ENCODE assay signal across 11 cellular contexts in genomic region chr14:92577321-92577742, GRCh38.
DNase-seq lines count a peak whose midpoint lies in the region; ATAC-seq and TF ChIP-seq lines count a peak whose summit lies in the region.
"Had no signal": no experiment of that assay in that cellular context is flagged by ENCODE, and none has a peak within 500 bp of the region (broad histone marks: within the 10 kb centered on the region; RNA-seq: fewer than 3 reads in every experiment).

No MANE protein-coding gene starts in this region.

- no peak for TF ChIP-seq CTCF in foreskin keratinocyte (conservative IDR thresholded peaks at IDR 0.05)

- peak; percentile 41 for DNase-seq in stimulated activated CD4-positive, alpha-beta T cell treated with anti-CD3 and anti-CD28 coated beads, Interleukin-1b, Interleukin-23, amount 100 ng/mL, for 48 hours
- DNase-seq in stimulated activated CD4-positive, alpha-beta T cell treated with anti-CD3 and anti-CD28 coated beads, Interleukin-4, amount 100 ng/mL, for 1 hour: no peak
- DNase-seq in T-helper 17 cell (no peak), NCI-H187 treated with DMSO at 0.1 percent for 48 hours (lab: John Stamatoyannopoulos, UW) (no peak), foreskin keratinocyte (no peak), EL (no peak)
- DNase-seq: left ventricle myocardium inferior; stimulated activated CD4-positive, alpha-beta T cell treated with anti-CD3 and anti-CD28 coated beads, Interleukin-4, amount 100 ng/mL, for 24 hours had no signal

- H3K27ac Mint-ChIP-seq in T-helper 17 cell: peak overlapping the region; percentile 84
- H3K27ac Mint-ChIP-seq: dendritic cell treated with granulocyte-macrophage colony-stimulating factor and Interleukin-4, amounts not matched to agents 40 ng/mL and 50 ng/mL, for 4 days had no signal

- no peak overlapping the region for H3K4me3 ChIP-seq in thymus (ENCODE audit: low read length)
- H3K4me3 ChIP-seq: left ventricle myocardium inferior had no signal

- peaks cover 40% of the 10 kb centered on the region for H3K4me1 ChIP-seq in thymus (ENCODE audit: control insufficient read depth, insufficient read depth, low read length)
- H3K4me1 ChIP-seq in foreskin keratinocyte: no peaks in the 10 kb centered on the region

- peaks cover 5% of the 10 kb centered on the region for H3K27me3 Mint-ChIP-seq in T-helper 17 cell
- H3K27me3 Mint-ChIP-seq: dendritic cell treated with granulocyte-macrophage colony-stimulating factor and Interleukin-4, amounts not matched to agents 40 ng/mL and 50 ng/mL, for 4 days had no signal

- 28% methylated on average over 13 of the region's 13 CpGs for WGBS in thymus

- peaks cover 23% of the 10 kb centered on the region for H3K36me3 ChIP-seq in thymus (ENCODE audit: control insufficient read depth, insufficient read depth)

- no peaks in the 10 kb centered on the region for H3K27me3 ChIP-seq in thymus (ENCODE audit: control insufficient read depth, insufficient read depth)
- H3K27me3 ChIP-seq in foreskin keratinocyte: no peaks in the 10 kb centered on the region

- H3K9me3 ChIP-seq in T-helper 17 cell (ENCODE audit: control insufficient read depth, low read length, poor library complexity, severe bottlenecking) (no peaks in the 10 kb centered on the region), thymus (ENCODE audit: control insufficient read depth) (no peaks in the 10 kb centered on the region)
- H3K9me3 ChIP-seq: left ventricle myocardium inferior had no signal

- H3K4me1 Mint-ChIP-seq in T-helper 17 cell: peaks cover 23% of the 10 kb centered on the region

- peak overlapping the region; percentile 87 for H3K4me3 Mint-ChIP-seq in T-helper 17 cell
- H3K4me3 Mint-ChIP-seq: dendritic cell treated with granulocyte-macrophage colony-stimulating factor and Interleukin-4, amounts not matched to agents 40 ng/mL and 50 ng/mL, for 4 days had no signal

- H3K36me3 Mint-ChIP-seq in T-helper 17 cell (ENCODE audit: low read depth): no peaks in the 10 kb centered on the region

- peak overlapping the region; percentile 88 for H3K27ac ChIP-seq in thymus (ENCODE audit: low read depth)
- H3K27ac ChIP-seq in foreskin keratinocyte: no peak overlapping the region
- H3K27ac ChIP-seq: left ventricle myocardium inferior had no signal

- peak; percentile 80 for ATAC-seq in HG02885 (IDR thresholded peaks at IDR 0.05; ENCODE audit: poor library complexity, unreplicated experiment)
- ATAC-seq in T-helper 17 cell: peak; percentile 64
- no peak for ATAC-seq in foreskin keratinocyte
